Comparison of ENCODE assay signal across 1 cellular context in the genomic region with DNA sequence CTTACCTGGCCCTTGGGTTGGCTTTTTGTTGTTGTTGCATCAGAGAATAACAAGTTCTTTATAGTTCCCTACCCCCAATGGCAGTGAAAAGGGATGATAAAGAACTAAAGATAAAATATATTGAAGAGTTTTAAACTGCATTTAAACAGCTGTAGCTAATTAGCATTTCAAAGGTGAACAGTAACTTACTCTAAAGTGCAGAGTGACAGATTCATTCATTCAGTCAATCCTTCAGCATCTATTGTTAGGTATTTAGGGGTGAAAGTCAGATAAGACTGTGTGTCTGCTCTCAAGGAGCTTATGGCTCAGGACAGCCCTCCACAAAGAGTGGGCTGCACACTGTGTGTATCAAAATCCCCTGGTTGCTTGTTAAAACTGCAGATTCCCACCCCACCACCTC.
TF ChIP-seq lines count a peak whose summit lies in the region.

No MANE protein-coding gene starts in this region.

TF ChIP-seq in GM23338, 12 proteins besides CTCF, POLR2A, EP300 and RAD21 (continued from another document):
- TF ChIP-seq, protein P1, sequence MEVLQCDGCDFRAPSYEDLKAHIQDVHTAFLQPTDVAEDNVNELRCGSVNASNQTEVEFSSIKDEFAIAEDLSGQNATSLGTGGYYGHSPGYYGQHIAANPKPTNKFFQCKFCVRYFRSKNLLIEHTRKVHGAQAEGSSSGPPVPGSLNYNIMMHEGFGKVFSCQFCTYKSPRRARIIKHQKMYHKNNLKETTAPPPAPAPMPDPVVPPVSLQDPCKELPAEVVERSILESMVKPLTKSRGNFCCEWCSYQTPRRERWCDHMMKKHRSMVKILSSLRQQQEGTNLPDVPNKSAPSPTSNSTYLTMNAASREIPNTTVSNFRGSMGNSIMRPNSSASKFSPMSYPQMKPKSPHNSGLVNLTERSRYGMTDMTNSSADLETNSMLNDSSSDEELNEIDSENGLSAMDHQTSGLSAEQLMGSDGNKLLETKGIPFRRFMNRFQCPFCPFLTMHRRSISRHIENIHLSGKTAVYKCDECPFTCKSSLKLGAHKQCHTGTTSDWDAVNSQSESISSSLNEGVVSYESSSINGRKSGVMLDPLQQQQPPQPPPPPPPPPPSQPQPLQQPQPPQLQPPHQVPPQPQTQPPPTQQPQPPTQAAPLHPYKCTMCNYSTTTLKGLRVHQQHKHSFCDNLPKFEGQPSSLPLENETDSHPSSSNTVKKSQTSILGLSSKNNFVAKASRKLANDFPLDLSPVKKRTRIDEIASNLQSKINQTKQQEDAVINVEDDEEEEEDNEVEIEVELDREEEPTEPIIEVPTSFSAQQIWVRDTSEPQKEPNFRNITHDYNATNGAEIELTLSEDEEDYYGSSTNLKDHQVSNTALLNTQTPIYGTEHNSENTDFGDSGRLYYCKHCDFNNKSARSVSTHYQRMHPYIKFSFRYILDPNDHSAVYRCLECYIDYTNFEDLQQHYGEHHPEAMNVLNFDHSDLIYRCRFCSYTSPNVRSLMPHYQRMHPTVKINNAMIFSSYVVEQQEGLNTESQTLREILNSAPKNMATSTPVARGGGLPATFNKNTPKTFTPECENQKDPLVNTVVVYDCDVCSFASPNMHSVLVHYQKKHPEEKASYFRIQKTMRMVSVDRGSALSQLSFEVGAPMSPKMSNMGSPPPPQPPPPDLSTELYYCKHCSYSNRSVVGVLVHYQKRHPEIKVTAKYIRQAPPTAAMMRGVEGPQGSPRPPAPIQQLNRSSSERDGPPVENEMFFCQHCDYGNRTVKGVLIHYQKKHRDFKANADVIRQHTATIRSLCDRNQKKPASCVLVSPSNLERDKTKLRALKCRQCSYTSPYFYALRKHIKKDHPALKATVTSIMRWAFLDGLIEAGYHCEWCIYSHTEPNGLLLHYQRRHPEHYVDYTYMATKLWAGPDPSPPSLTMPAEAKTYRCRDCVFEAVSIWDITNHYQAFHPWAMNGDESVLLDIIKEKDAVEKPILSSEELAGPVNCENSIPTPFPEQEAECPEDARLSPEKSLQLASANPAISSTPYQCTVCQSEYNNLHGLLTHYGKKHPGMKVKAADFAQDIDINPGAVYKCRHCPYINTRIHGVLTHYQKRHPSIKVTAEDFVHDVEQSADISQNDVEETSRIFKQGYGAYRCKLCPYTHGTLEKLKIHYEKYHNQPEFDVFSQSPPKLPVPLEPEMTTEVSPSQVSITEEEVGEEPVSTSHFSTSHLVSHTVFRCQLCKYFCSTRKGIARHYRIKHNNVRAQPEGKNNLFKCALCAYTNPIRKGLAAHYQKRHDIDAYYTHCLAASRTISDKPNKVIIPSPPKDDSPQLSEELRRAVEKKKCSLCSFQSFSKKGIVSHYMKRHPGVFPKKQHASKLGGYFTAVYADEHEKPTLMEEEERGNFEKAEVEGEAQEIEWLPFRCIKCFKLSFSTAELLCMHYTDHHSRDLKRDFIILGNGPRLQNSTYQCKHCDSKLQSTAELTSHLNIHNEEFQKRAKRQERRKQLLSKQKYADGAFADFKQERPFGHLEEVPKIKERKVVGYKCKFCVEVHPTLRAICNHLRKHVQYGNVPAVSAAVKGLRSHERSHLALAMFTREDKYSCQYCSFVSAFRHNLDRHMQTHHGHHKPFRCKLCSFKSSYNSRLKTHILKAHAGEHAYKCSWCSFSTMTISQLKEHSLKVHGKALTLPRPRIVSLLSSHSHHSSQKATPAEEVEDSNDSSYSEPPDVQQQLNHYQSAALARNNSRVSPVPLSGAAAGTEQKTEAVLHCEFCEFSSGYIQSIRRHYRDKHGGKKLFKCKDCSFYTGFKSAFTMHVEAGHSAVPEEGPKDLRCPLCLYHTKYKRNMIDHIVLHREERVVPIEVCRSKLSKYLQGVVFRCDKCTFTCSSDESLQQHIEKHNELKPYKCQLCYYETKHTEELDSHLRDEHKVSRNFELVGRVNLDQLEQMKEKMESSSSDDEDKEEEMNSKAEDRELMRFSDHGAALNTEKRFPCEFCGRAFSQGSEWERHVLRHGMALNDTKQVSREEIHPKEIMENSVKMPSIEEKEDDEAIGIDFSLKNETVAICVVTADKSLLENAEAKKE (CRISPR knock-in tag; IDR thresholded peaks at IDR 0.05) = no peak
- TF ChIP-seq JUNB (IDR thresholded peaks at IDR 0.05; ENCODE audit: unreplicated experiment) (no peak), EZH2 (IDR thresholded peaks at IDR 0.05; ENCODE audit: low read depth, unreplicated experiment) (no peak), ZNF331 (CRISPR knock-in tag; IDR thresholded peaks at IDR 0.05; ENCODE audit: low read depth) (no peak), CREB1 (CRISPR knock-in tag; IDR thresholded peaks at IDR 0.05; ENCODE audit: low read depth) (no peak), NANOG (IDR thresholded peaks at IDR 0.05; ENCODE audit: borderline replicate concordance) (no peak)
- TF ChIP-seq, protein P2, sequence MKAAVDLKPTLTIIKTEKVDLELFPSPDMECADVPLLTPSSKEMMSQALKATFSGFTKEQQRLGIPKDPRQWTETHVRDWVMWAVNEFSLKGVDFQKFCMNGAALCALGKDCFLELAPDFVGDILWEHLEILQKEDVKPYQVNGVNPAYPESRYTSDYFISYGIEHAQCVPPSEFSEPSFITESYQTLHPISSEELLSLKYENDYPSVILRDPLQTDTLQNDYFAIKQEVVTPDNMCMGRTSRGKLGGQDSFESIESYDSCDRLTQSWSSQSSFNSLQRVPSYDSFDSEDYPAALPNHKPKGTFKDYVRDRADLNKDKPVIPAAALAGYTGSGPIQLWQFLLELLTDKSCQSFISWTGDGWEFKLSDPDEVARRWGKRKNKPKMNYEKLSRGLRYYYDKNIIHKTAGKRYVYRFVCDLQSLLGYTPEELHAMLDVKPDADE (IDR thresholded peaks at IDR 0.05) = no peak
